27 cellular contexts compared by ENCODE assay signal in the genomic region with DNA sequence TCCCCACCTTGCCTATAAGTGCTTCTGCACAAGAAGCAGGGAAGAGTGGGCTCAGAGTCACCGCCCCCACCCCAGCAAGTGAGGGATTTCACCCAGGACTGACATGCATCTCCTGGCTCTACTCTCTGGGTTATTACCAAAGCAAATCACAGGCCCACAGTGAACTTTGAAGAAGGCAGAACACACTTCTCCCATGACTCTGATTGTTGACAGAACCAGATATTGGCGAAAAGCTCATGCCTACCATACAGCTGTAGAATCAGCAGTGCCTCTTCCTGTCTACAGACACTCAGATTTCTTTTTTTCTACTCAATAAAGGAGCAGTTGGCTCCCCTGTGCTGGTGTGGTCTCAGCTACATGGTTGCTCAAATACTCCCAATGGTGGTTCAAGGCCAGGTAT.
DNase-seq lines count a peak whose midpoint lies in the region; ATAC-seq and TF ChIP-seq lines count a peak whose summit lies in the region.
"Had no signal": no experiment of that assay in that cellular context is flagged by ENCODE, and none has a peak within 500 bp of the region (broad histone marks: within the 10 kb centered on the region; RNA-seq: fewer than 3 reads in every experiment).

No MANE protein-coding gene starts in this region.

- no peaks in the 10 kb centered on the region for H3K36me3 Mint-ChIP-seq in activated CD4-positive, alpha-beta memory T cell treated with anti-CD3 and anti-CD28 coated beads for 36 hours
- peaks cover 4% of the 10 kb centered on the region for H3K36me3 Mint-ChIP-seq in activated CD4-positive, alpha-beta memory T cell treated with anti-CD3 and anti-CD28 coated beads, Interleukin-2, amount 10 ng/mL, durations not matched to agents 7 days and 5 days (ENCODE audit: low read depth)
- H3K36me3 Mint-ChIP-seq in activated T-helper 1 cell treated with anti-CD3 and anti-CD28 coated beads, Interleukin-12 subunit alpha, Interleukin-12 subunit beta, Interleukin-2, Interleukin-4 antibody, amounts not matched to agents 30 ng/mL and 10 ng/mL and 1 ng/mL, durations not matched to agents 14 hours and 24 hours and 36 hours (ENCODE audit: low read depth), result peaks cover 2% of the 10 kb centered on the region

- no peaks in the 10 kb centered on the region for H3K9me3 ChIP-seq in thoracic aorta
- H3K9me3 ChIP-seq: A549, adrenal gland, BE2C, breast epithelium, thyroid gland had no signal

- POLR2A ChIA-PET in activated CD4-positive, alpha-beta memory T cell treated with anti-CD3 and anti-CD28 coated beads for 36 hours (lab: Charles Lee), result interaction anchor here (0.8 kb wide), 1 partner anchor 14 kb away, joined by 7 read pairs; no protein-coding TSS in a partner anchor
- POLR2A ChIA-PET in activated CD4-positive, alpha-beta memory T cell treated with anti-CD3 and anti-CD28 coated beads, Interleukin-2, amount 10 ng/mL, durations not matched to agents 7 days and 5 days (lab: Charles Lee), result no interaction called here

- no peaks in the 10 kb centered on the region for H3K36me3 ChIP-seq in thoracic aorta
- H3K36me3 ChIP-seq: adrenal gland, BE2C, breast epithelium, thyroid gland had no signal

- no peak for DNase-seq in activated CD4-positive, alpha-beta memory T cell treated with anti-CD3 and anti-CD28 coated beads for 36 hours
- no peak for DNase-seq in activated CD4-positive, alpha-beta memory T cell treated with anti-CD3 and anti-CD28 coated beads, Interleukin-2, amount 10 ng/mL, durations not matched to agents 7 days and 5 days
- DNase-seq in activated T-helper 1 cell treated with anti-CD3 and anti-CD28 coated beads, Interleukin-12 subunit alpha, Interleukin-12 subunit beta, Interleukin-2, Interleukin-4 antibody, amounts not matched to agents 30 ng/mL and 10 ng/mL and 1 ng/mL, durations not matched to agents 14 hours and 24 hours and 36 hours (ENCODE audit: low spot score), result no peak
- peak; percentile 36 for DNase-seq in fibroblast of pulmonary artery (ENCODE audit: low read depth)
- no peak for DNase-seq in thoracic aorta (ENCODE audit: low spot score)
- DNase-seq in NCI-H1105 (lab: John Stamatoyannopoulos, UW), result no peak
- DNase-seq in NCI-H2107 (lab: John Stamatoyannopoulos, UW), result no peak
- DNase-seq in stimulated activated CD4-positive, alpha-beta T cell treated with anti-CD3 and anti-CD28 coated beads, Interleukin-4, amount 100 ng/mL, for 24 hours, result no peak
- DNase-seq: activated naive CD4-positive, alpha-beta T cell; activated T-cell treated with anti-CD3 and anti-CD28 coated beads, Interleukin-2, amount 50 U/mL, for 4 hours; adrenal gland; BE2C; H7; KBM-7; MM.1S; NCI-H1417; NCI-H446; NCI-H774; posterior cingulate gyrus; stimulated activated CD4-positive, alpha-beta T cell treated with anti-CD3 and anti-CD28 coated beads, Interleukin-15, amount 100 ng/mL, for 24 hours; stimulated activated naive CD8-positive, alpha-beta T cell treated with anti-CD3 and anti-CD28 coated beads, Interleukin-15, amount 100 ng/mL, for 72 hours; T-cell; thyroid gland had no signal

- H3K27me3 Mint-ChIP-seq in activated CD4-positive, alpha-beta memory T cell treated with anti-CD3 and anti-CD28 coated beads for 36 hours, result no peaks in the 10 kb centered on the region
- H3K27me3 Mint-ChIP-seq in activated CD4-positive, alpha-beta memory T cell treated with anti-CD3 and anti-CD28 coated beads, Interleukin-2, amount 10 ng/mL, durations not matched to agents 7 days and 5 days, result peaks cover 2% of the 10 kb centered on the region
- H3K27me3 Mint-ChIP-seq in activated T-helper 1 cell treated with anti-CD3 and anti-CD28 coated beads, Interleukin-12 subunit alpha, Interleukin-12 subunit beta, Interleukin-2, Interleukin-4 antibody, amounts not matched to agents 30 ng/mL and 10 ng/mL and 1 ng/mL, durations not matched to agents 14 hours and 24 hours and 36 hours (ENCODE audit: insufficient read depth), result no peaks in the 10 kb centered on the region
- H3K27me3 Mint-ChIP-seq: stimulated activated naive CD8-positive, alpha-beta T cell treated with anti-CD3 and anti-CD28 coated beads, Interleukin-15, amount 100 ng/mL, for 72 hours had no signal

- H3K4me1 Mint-ChIP-seq in activated CD4-positive, alpha-beta memory T cell treated with anti-CD3 and anti-CD28 coated beads for 36 hours (ENCODE audit: low read depth), result peaks cover 12% of the 10 kb centered on the region
- peaks cover 10% of the 10 kb centered on the region for H3K4me1 Mint-ChIP-seq in activated CD4-positive, alpha-beta memory T cell treated with anti-CD3 and anti-CD28 coated beads, Interleukin-2, amount 10 ng/mL, durations not matched to agents 7 days and 5 days
- H3K4me1 Mint-ChIP-seq in activated T-helper 1 cell treated with anti-CD3 and anti-CD28 coated beads, Interleukin-12 subunit alpha, Interleukin-12 subunit beta, Interleukin-2, Interleukin-4 antibody, amounts not matched to agents 30 ng/mL and 10 ng/mL and 1 ng/mL, durations not matched to agents 14 hours and 24 hours and 36 hours (ENCODE audit: low read depth), result peaks cover 13% of the 10 kb centered on the region

- H3K27ac ChIP-seq in thoracic aorta, result peak overlapping the region; percentile 58 to 75
- H3K27ac ChIP-seq: A549, adrenal gland, breast epithelium, thyroid gland had no signal

- peak overlapping the region; percentile 7 for H3K27ac Mint-ChIP-seq in activated CD4-positive, alpha-beta memory T cell treated with anti-CD3 and anti-CD28 coated beads for 36 hours
- H3K27ac Mint-ChIP-seq in activated CD4-positive, alpha-beta memory T cell treated with anti-CD3 and anti-CD28 coated beads, Interleukin-2, amount 10 ng/mL, durations not matched to agents 7 days and 5 days, result no peak overlapping the region
- H3K27ac Mint-ChIP-seq in activated T-helper 1 cell treated with anti-CD3 and anti-CD28 coated beads, Interleukin-12 subunit alpha, Interleukin-12 subunit beta, Interleukin-2, Interleukin-4 antibody, amounts not matched to agents 30 ng/mL and 10 ng/mL and 1 ng/mL, durations not matched to agents 14 hours and 24 hours and 36 hours, result peak overlapping the region; percentile 73
- H3K27ac Mint-ChIP-seq: T-cell had no signal

- H3K4me3 ChIP-seq in fibroblast of pulmonary artery (replicated peaks; ENCODE audit: low read depth, low read length) (no peak overlapping the region), thoracic aorta (no peak overlapping the region)
- H3K4me3 ChIP-seq: A549, adrenal gland, breast epithelium, thyroid gland had no signal

- H3K9me3 Mint-ChIP-seq in activated CD4-positive, alpha-beta memory T cell treated with anti-CD3 and anti-CD28 coated beads for 36 hours, result no peaks in the 10 kb centered on the region
- H3K9me3 Mint-ChIP-seq in activated CD4-positive, alpha-beta memory T cell treated with anti-CD3 and anti-CD28 coated beads, Interleukin-2, amount 10 ng/mL, durations not matched to agents 7 days and 5 days, result peaks cover 14% of the 10 kb centered on the region
- H3K9me3 Mint-ChIP-seq in activated T-helper 1 cell treated with anti-CD3 and anti-CD28 coated beads, Interleukin-12 subunit alpha, Interleukin-12 subunit beta, Interleukin-2, Interleukin-4 antibody, amounts not matched to agents 30 ng/mL and 10 ng/mL and 1 ng/mL, durations not matched to agents 14 hours and 24 hours and 36 hours, result peaks cover 8% of the 10 kb centered on the region
- H3K9me3 Mint-ChIP-seq: activated T-cell treated with anti-CD3 and anti-CD28 coated beads, Interleukin-2, amount 50 U/mL, for 4 hours; stimulated activated naive CD8-positive, alpha-beta T cell treated with anti-CD3 and anti-CD28 coated beads, Interleukin-15, amount 100 ng/mL, for 72 hours; T-cell had no signal

- peaks cover 12 to 35% of the 10 kb centered on the region in 2 donors for H3K4me1 ChIP-seq in thoracic aorta (ENCODE audit: control insufficient read depth in 1 of 2, low read depth in 2 of 2)
- H3K4me1 ChIP-seq: A549, breast epithelium, thyroid gland had no signal

- H3K27me3 ChIP-seq in thoracic aorta (replicated peaks; ENCODE audit: insufficient read depth), result no peaks in the 10 kb centered on the region
- H3K27me3 ChIP-seq: adrenal gland, BE2C, breast epithelium, thyroid gland had no signal

- CTCF ChIA-PET in activated CD4-positive, alpha-beta memory T cell treated with anti-CD3 and anti-CD28 coated beads for 36 hours (lab: Charles Lee), result interaction anchor here (0.6 to 1.0 kb wide), 2 partner anchors 17 to 218 kb away, joined by 3 to 4 read pairs; no protein-coding TSS in a partner anchor
- CTCF ChIA-PET in activated CD4-positive, alpha-beta memory T cell treated with anti-CD3 and anti-CD28 coated beads, Interleukin-2, amount 10 ng/mL, durations not matched to agents 7 days and 5 days (lab: Charles Lee), result no interaction called here

- H3K4me3 Mint-ChIP-seq in activated CD4-positive, alpha-beta memory T cell treated with anti-CD3 and anti-CD28 coated beads for 36 hours, result no peak overlapping the region
- H3K4me3 Mint-ChIP-seq in activated CD4-positive, alpha-beta memory T cell treated with anti-CD3 and anti-CD28 coated beads, Interleukin-2, amount 10 ng/mL, durations not matched to agents 7 days and 5 days, result no peak overlapping the region
- H3K4me3 Mint-ChIP-seq in activated T-helper 1 cell treated with anti-CD3 and anti-CD28 coated beads, Interleukin-12 subunit alpha, Interleukin-12 subunit beta, Interleukin-2, Interleukin-4 antibody, amounts not matched to agents 30 ng/mL and 10 ng/mL and 1 ng/mL, durations not matched to agents 14 hours and 24 hours and 36 hours, result no peak overlapping the region
- H3K4me3 Mint-ChIP-seq: activated T-cell treated with anti-CD3 and anti-CD28 coated beads, Interleukin-2, amount 50 U/mL, for 4 hours; stimulated activated naive CD8-positive, alpha-beta T cell treated with anti-CD3 and anti-CD28 coated beads, Interleukin-15, amount 100 ng/mL, for 72 hours; T-cell had no signal

- ATAC-seq in thoracic aorta (ENCODE audit: insufficient number of reproducible peaks, low FRiP score, low read depth), result no peak
- ATAC-seq: A549, esophagus mucosa, sciatic nerve, T-cell had no signal

- intact Hi-C loops in activated CD4-positive, alpha-beta memory T cell treated with anti-CD3 and anti-CD28 coated beads for 36 hours (cut with micrococcal nuclease), result no loop called here
- intact Hi-C loops in activated T-helper 1 cell treated with anti-CD3 and anti-CD28 coated beads, Interleukin-12 subunit alpha, Interleukin-12 subunit beta, Interleukin-2, Interleukin-4 antibody, amounts not matched to agents 30 ng/mL and 10 ng/mL and 1 ng/mL, durations not matched to agents 14 hours and 24 hours and 36 hours (cut with micrococcal nuclease), result loop anchor here (1.0 to 5.0 kb wide), 2 partner anchors 14 to 68 kb away; no protein-coding TSS in a partner anchor

- no peak for TF ChIP-seq CTCF in fibroblast of pulmonary artery (IDR thresholded peaks at IDR 0.05; ENCODE audit: low read length, missing control alignments)
- TF ChIP-seq CTCF in thoracic aorta (IDR thresholded peaks at IDR 0.05), result no peak
